1 cellular context compared by ENCODE assay signal in the genomic region with DNA sequence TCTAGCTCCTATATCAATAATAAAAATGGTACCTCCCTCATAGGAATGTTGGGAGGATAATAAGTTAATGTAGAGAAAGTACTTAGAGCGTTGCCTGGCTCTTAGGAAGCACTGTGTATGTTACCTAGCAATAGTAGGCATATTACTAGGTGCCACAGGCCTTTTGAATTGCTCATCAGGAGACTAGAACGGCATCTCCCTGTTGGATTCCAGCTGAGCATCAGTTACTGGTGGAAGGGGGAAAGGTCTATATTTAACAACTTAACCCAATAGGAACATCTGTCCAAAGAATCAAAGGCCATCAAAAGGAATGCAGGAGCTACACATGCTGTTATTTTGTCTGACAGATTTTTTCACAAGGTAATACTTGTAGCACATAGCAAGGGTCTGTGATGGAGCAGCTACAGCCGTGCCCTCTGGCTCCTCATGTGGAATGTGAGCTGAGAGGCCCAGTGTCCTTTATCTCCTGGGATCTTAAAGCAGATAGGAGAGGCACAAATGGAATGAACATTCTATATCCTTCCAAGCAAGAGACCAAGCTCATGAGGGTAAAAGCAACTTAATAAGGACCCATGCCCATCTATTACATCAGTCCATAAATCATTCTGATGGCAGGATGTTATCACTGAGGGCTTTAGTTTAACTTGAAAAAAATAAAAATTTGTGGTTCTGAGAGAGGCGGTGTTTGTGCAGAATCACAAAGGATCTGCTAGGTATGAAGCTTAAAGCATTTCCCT.
TF ChIP-seq lines count a peak whose summit lies in the region.

No MANE protein-coding gene starts in this region.

TF ChIP-seq in SK-N-SH, 30 proteins besides CTCF, POLR2A, EP300 and RAD21 (continued from another document):
- TF ChIP-seq, protein P1, sequence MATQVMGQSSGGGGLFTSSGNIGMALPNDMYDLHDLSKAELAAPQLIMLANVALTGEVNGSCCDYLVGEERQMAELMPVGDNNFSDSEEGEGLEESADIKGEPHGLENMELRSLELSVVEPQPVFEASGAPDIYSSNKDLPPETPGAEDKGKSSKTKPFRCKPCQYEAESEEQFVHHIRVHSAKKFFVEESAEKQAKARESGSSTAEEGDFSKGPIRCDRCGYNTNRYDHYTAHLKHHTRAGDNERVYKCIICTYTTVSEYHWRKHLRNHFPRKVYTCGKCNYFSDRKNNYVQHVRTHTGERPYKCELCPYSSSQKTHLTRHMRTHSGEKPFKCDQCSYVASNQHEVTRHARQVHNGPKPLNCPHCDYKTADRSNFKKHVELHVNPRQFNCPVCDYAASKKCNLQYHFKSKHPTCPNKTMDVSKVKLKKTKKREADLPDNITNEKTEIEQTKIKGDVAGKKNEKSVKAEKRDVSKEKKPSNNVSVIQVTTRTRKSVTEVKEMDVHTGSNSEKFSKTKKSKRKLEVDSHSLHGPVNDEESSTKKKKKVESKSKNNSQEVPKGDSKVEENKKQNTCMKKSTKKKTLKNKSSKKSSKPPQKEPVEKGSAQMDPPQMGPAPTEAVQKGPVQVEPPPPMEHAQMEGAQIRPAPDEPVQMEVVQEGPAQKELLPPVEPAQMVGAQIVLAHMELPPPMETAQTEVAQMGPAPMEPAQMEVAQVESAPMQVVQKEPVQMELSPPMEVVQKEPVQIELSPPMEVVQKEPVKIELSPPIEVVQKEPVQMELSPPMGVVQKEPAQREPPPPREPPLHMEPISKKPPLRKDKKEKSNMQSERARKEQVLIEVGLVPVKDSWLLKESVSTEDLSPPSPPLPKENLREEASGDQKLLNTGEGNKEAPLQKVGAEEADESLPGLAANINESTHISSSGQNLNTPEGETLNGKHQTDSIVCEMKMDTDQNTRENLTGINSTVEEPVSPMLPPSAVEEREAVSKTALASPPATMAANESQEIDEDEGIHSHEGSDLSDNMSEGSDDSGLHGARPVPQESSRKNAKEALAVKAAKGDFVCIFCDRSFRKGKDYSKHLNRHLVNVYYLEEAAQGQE (IDR thresholded peaks at IDR 0.05; ENCODE audit: low read depth, low read length), result no peak
- TF ChIP-seq RXRA (IDR thresholded peaks at IDR 0.05; ENCODE audit: borderline replicate concordance, low read depth), result no peak
- TF ChIP-seq GATA2 (CRISPR knock-in tag; IDR thresholded peaks at IDR 0.05), result peak; percentile 25; the same call in 1 of the 2 replicates
- TF ChIP-seq, protein P2, sequence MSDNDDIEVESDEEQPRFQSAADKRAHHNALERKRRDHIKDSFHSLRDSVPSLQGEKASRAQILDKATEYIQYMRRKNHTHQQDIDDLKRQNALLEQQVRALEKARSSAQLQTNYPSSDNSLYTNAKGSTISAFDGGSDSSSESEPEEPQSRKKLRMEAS (IDR thresholded peaks at IDR 0.05; ENCODE audit: low read depth), result no peak
TF ChIP-seq in SK-N-SH: peak in this region for 2.
